Comparison of ENCODE assay signal across 8 cellular contexts in the genomic region with DNA sequence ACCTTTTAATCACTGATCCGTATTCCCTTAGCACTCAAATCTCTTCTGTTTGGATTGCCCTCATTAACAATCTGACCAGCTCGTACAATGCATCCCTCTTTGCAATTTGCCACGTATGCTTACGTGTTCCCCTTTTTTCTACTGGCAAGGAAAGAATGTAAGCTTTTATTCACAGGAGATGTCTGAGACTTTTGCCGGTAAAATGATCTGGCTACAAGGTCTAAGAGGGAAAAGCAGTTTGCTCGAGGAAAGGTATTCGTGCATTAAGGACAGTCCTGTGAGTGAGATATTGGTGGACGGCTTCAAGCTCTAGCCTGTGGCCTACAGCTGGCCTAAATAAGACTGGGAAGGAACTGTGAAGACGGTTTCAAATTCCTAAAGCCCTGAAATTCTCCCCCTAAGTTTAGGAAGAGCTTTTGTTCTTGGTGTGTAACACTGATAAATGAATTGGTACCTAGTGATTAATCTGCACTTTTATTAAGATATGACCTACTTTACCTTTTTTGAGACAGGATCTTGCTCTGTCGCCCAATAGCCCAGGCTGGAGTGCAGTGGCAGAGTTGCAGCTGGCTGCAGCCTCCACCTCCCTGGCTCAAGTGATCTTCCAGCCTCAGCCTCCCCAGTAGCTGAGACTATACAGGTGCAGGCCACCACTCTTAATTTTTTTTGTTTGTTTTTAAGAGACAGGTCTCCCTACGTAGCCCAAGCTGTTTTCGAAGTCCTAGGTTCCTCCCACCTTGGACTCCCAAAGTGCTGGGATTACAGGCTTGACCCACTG. TPM values are rescaled to one million over a fixed set of nuclear protein-coding genes. Genes with fewer than 3 reads are reported as not detected.
A peak's percentile ranks its signal among the peaks of the same experiment; 100 is the strongest.
DNase-seq lines count a peak whose midpoint lies in the region; ATAC-seq, FAIRE-seq and TF ChIP-seq lines count a peak whose summit lies in the region.

No MANE protein-coding gene starts in this region.

- H3K36me3 Mint-ChIP-seq in T-helper 1 cell treated with Interleukin-12 subunit alpha and Interleukin-12 subunit beta and Interleukin-4 antibody, amounts not matched to agents 30 μg/mL and 1 μg/mL, for 36 hours (ENCODE audit: low read depth), result peaks cover 19% of the 10 kb centered on the region

- H3K36me3 ChIP-seq in rectal smooth muscle tissue (ENCODE audit: control insufficient read depth, insufficient read depth, low read length), result no peaks in the 10 kb centered on the region

- no peak for FAIRE-seq in A549 (lab: Jason Lieb, UNC)

- CTCF ChIA-PET in A549 (lab: Yijun Ruan, JAX), result interaction anchor here (1.0 kb wide), 1 partner anchor 30 kb away, joined by 6 read pairs; no protein-coding TSS in a partner anchor

- no peaks in the 10 kb centered on the region for H3K27me3 Mint-ChIP-seq in T-helper 1 cell treated with Interleukin-12 subunit alpha and Interleukin-12 subunit beta and Interleukin-4 antibody, amounts not matched to agents 30 μg/mL and 1 μg/mL, for 36 hours (ENCODE audit: low read depth)

- peaks cover 50% of the 10 kb centered on the region for H3K4me1 Mint-ChIP-seq in T-helper 1 cell treated with Interleukin-12 subunit alpha and Interleukin-12 subunit beta and Interleukin-4 antibody, amounts not matched to agents 30 μg/mL and 1 μg/mL, for 36 hours (ENCODE audit: low read depth)

- no peak for TF ChIP-seq POLR2A in A549 (IDR thresholded peaks at IDR 0.05; ENCODE audit: low read length)

- peak overlapping the region; percentile 88 to 99 for H3K27ac ChIP-seq in A549
- peak overlapping the region; percentile 97 for H3K27ac ChIP-seq in rectal smooth muscle tissue (ENCODE audit: low read depth, low read length)

- TF ChIP-seq CTCF in A549 (IDR thresholded peaks at IDR 0.05) (no peak), fibroblast of villous mesenchyme (IDR thresholded peaks at IDR 0.05; ENCODE audit: insufficient read depth, low read depth, low read length) (no peak)

- no peak for TF ChIP-seq RAD21 in A549 (conservative IDR thresholded peaks at IDR 0.05 in 1 of 2, IDR thresholded peaks at IDR 0.05 in 1 of 2)

- peak overlapping the region; percentile 91 for H3K27ac Mint-ChIP-seq in T-helper 1 cell treated with Interleukin-12 subunit alpha and Interleukin-12 subunit beta and Interleukin-4 antibody, amounts not matched to agents 30 μg/mL and 1 μg/mL, for 36 hours

- no peak for TF ChIP-seq EP300 in A549 (IDR thresholded peaks at IDR 0.05)

- H3K9me3 ChIP-seq in A549, result no peaks in the 10 kb centered on the region

- POLR2A ChIA-PET in A549 (lab: Yijun Ruan, JAX), result no interaction called here

- peak overlapping the region; percentile 92 for H3K4me3 ChIP-seq in A549
- H3K4me3 ChIP-seq in fibroblast of villous mesenchyme (ENCODE audit: low read depth, low read length), result peak overlapping the region; percentile 95
- H3K4me3 ChIP-seq in rectal smooth muscle tissue (ENCODE audit: low read length), result peak overlapping the region; percentile 98

- H3K4me2 ChIP-seq in A549, result peak overlapping the region; percentile 89

- no peak for DNase-seq in A549 (ENCODE audit: low read depth in 1 of 2, low spot score in 1 of 2)
- DNase-seq in fibroblast of villous mesenchyme (ENCODE audit: low read depth), result peak; percentile 48
- DNase-seq in iPS-NIHi7 (ENCODE audit: extremely low spot score), result no peak
- no peak for DNase-seq in NCI-H510A treated with DMSO at 0.1 percent for 48 hours (lab: John Stamatoyannopoulos, UW)
- no peak for DNase-seq in activated CD4-positive, CD25-positive, alpha-beta regulatory T cell (lab: John Stamatoyannopoulos, UW)

- ATAC-seq in A549 (peak in 1 of 2 experiments; percentile 12; a peak in 1 of 6 replicates), GM18517 (IDR thresholded peaks at IDR 0.05; ENCODE audit: unreplicated experiment) (peak; percentile 4)

- peak overlapping the region; percentile 86 for H3K4me3 Mint-ChIP-seq in T-helper 1 cell treated with Interleukin-12 subunit alpha and Interleukin-12 subunit beta and Interleukin-4 antibody, amounts not matched to agents 30 μg/mL and 1 μg/mL, for 36 hours

- no peaks in the 10 kb centered on the region for H3K27me3 ChIP-seq in rectal smooth muscle tissue (ENCODE audit: control insufficient read depth, insufficient read depth, low read length)

- peak overlapping the region; percentile 97 for H3K9ac ChIP-seq in rectal smooth muscle tissue (ENCODE audit: low read length)

- H3K4me1 ChIP-seq in A549 (peaks cover 15% of the 10 kb centered on the region; the same call in 2 of the 3 replicates), rectal smooth muscle tissue (ENCODE audit: control insufficient read depth, insufficient read depth, low read length) (peaks cover 23% of the 10 kb centered on the region)

- no peaks in the 10 kb centered on the region for H3K9me3 Mint-ChIP-seq in T-helper 1 cell treated with Interleukin-12 subunit alpha and Interleukin-12 subunit beta and Interleukin-4 antibody, amounts not matched to agents 30 μg/mL and 1 μg/mL, for 36 hours

- 24% methylated on average over 12 of the region's 12 CpGs for WGBS in A549 (ENCODE audit: missing lambda C conversion rate)

TF ChIP-seq in A549, 52 proteins besides CTCF, POLR2A, EP300 and RAD21:
- TF ChIP-seq PHF8 (IDR thresholded peaks at IDR 0.05; ENCODE audit: borderline replicate concordance, low read depth) (peak; percentile 25; the same call in 1 of the 2 replicates), ZFP36 (IDR thresholded peaks at IDR 0.05; ENCODE audit: borderline replicate concordance, partially characterized antibody) (no peak), MYC (IDR thresholded peaks at IDR 0.05; ENCODE audit: borderline replicate concordance, low read length) (no peak), SMC3 (IDR thresholded peaks at IDR 0.05) (no peak), RNF2 (IDR thresholded peaks at IDR 0.05; ENCODE audit: borderline replicate concordance, low read depth) (no peak)

RNA-seq across cellular contexts. Expression of gene UBR4, which starts 0.9 kb away (rescaled TPM):
- 74.3 and 135 TPM in 2 replicates for polyA plus RNA-seq in A549 (2011; rRNA removed)
- 77.3 and 78.0 TPM in 2 replicates for polyA plus RNA-seq in A549 (2012; cell fraction: cytosol; rRNA removed)
- polyA plus RNA-seq in A549 (2012; cell fraction: nucleus; rRNA removed), result 287 and 459 TPM in 2 replicates
- 50.5 to 63.0 TPM (median 55.8 TPM) in 3 replicates for polyA plus RNA-seq in A549 (2017; fragmentation: RNase III; extraction: RNeasy Plus Mini Kit Qiagen cat#74134 plus additional on column Dnase treatment)
- 277 and 322 TPM in 2 replicates for polyA minus RNA-seq in A549 (2011; rRNA and poly(A)+ RNA removed)
- 193 and 210 TPM in 2 replicates for total RNA-seq in fibroblast of villous mesenchyme

RNA-seq across cellular contexts. Expression of gene EMC1, which starts 40.4 kb away (rescaled TPM):
- polyA plus RNA-seq in A549 (2011; rRNA removed) (32.2 and 40.2 TPM in 2 replicates), A549 (2017; fragmentation: RNase III; extraction: RNeasy Plus Mini Kit Qiagen cat#74134 plus additional on column Dnase treatment) (23.8 to 28.8 TPM (median 25.8 TPM) in 3 replicates)
- 41.4 and 43.6 TPM in 2 replicates for polyA plus RNA-seq in A549 (2012; cell fraction: cytosol; rRNA removed)
- 151 and 182 TPM in 2 replicates for polyA plus RNA-seq in A549 (2012; cell fraction: nucleus; rRNA removed)
- polyA minus RNA-seq in A549 (2011; rRNA and poly(A)+ RNA removed), result 55.1 and 64.4 TPM in 2 replicates
- total RNA-seq in fibroblast of villous mesenchyme, result 65.7 and 90.2 TPM in 2 replicates

RNA-seq across cellular contexts. Expression of gene MRTO4, which starts 40.6 kb away (rescaled TPM):
- polyA plus RNA-seq in A549 (2011; rRNA removed), result 52.1 and 66.4 TPM in 2 replicates
- 65.2 and 67.3 TPM in 2 replicates for polyA plus RNA-seq in A549 (2012; cell fraction: cytosol; rRNA removed)
- 35.8 and 35.9 TPM in 2 replicates for polyA plus RNA-seq in A549 (2012; cell fraction: nucleus; rRNA removed)
- polyA plus RNA-seq in A549 (2017; fragmentation: RNase III; extraction: RNeasy Plus Mini Kit Qiagen cat#74134 plus additional on column Dnase treatment), result 58.4 to 70.5 TPM (median 61.7 TPM) in 3 replicates
- 22.0 and 29.2 TPM in 2 replicates for polyA minus RNA-seq in A549 (2011; rRNA and poly(A)+ RNA removed)
- 21.9 and 26.3 TPM in 2 replicates for total RNA-seq in fibroblast of villous mesenchyme
